Comparison of ENCODE assay signal across 8 cellular contexts in the genomic region with DNA sequence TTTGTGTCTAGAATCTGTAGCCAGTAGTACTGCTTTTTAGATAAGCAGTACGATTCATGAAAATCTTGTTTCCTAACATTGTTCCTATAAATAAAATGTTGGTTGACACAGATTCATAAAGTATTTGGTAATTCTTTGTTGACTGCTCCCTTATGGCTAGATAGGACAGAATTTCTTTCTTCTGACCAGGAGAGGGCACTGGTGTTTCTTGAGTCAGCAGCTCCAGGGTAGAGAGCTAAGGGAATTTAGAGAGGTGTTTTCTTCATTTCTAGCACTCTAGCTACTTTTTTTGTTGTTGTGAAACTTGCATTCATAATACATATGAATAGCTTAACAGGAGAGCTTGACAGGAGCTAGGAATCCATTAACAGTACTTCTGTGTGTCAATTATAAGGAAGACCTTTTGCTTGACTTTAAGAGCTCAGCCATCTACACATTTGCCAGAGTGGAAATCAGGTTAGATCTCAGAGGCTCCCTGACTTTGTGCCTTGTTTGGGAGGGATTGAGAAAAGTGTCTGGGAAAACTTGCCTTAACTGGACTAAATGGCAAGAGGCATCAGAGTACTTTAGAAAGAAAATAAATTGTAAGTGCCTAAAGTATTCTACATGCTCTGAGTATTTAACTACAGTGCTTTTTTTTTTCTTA.
DNase-seq lines count a peak whose midpoint lies in the region; ATAC-seq and TF ChIP-seq lines count a peak whose summit lies in the region.

No MANE protein-coding gene starts in this region.

- DNase-seq in CD4-positive, alpha-beta memory T cell: peak in 4 of 5 donors; percentile 8 to 31 (median 20)
- peak; percentile 0 for DNase-seq in NCI-H1105 (lab: John Stamatoyannopoulos, UW)
- no peak for DNase-seq in dorsolateral prefrontal cortex
- no peak for DNase-seq in A172 (ENCODE audit: low spot score)
- no peak for DNase-seq in stimulated activated CD4-positive, alpha-beta T cell treated with anti-CD3 and anti-CD28 coated beads, Interleukin-15, amount 100 ng/mL, for 24 hours
- DNase-seq in dedifferentiated amniotic fluid mesenchymal stem cell (ENCODE audit: extremely low spot score): no peak

- POLR2A ChIA-PET in CD4-positive, alpha-beta memory T cell (lab: Charles Lee; ENCODE audit: partially characterized antibody): no interaction called here

- peak; percentile 91 for ATAC-seq in GM19351 (IDR thresholded peaks at IDR 0.05; ENCODE audit: unreplicated experiment)
- no peak for ATAC-seq in HG03460 (IDR thresholded peaks at IDR 0.05; ENCODE audit: unreplicated experiment)

- no peak overlapping the region for H3K4me3 ChIP-seq in CD4-positive, alpha-beta memory T cell (ENCODE audit: low read length in 2 of 2)
- no peak overlapping the region for H3K4me3 ChIP-seq in dorsolateral prefrontal cortex

- H3K36me3 ChIP-seq in CD4-positive, alpha-beta memory T cell (ENCODE audit: insufficient read depth, low read length): no peaks in the 10 kb centered on the region

- no peak overlapping the region for H3K27ac ChIP-seq in CD4-positive, alpha-beta memory T cell (ENCODE audit: low read depth, low read length)
- H3K27ac ChIP-seq in dorsolateral prefrontal cortex: no peak overlapping the region

- no peaks in the 10 kb centered on the region for H3K27me3 ChIP-seq in CD4-positive, alpha-beta memory T cell (ENCODE audit: insufficient read depth, low read length)
- peaks cover 0 to 62% (median 19%) of the 10 kb centered on the region in 45 donors for H3K27me3 ChIP-seq in dorsolateral prefrontal cortex

- no peak overlapping the region for H3K4me3 Mint-ChIP-seq in CD4-positive, alpha-beta memory T cell

- H3K4me1 ChIP-seq in CD4-positive, alpha-beta memory T cell (ENCODE audit: insufficient read depth, low read length): no peaks in the 10 kb centered on the region

- H3K9me3 ChIP-seq in CD4-positive, alpha-beta memory T cell (ENCODE audit: control insufficient read depth in 1 of 2, low read length in 2 of 2): no peaks in the 10 kb centered on the region

- H3K27ac Mint-ChIP-seq in CD4-positive, alpha-beta memory T cell: no peak overlapping the region

- no peaks in the 10 kb centered on the region for H3K27me3 Mint-ChIP-seq in CD4-positive, alpha-beta memory T cell

- CTCF ChIA-PET in CD4-positive, alpha-beta memory T cell (lab: Charles Lee; ENCODE audit: partially characterized antibody): interaction anchor here (0.7 to 1.5 kb wide), 3 partner anchors 260 to 1678 kb away, joined by 3 to 4 read pairs (median 3); no protein-coding TSS in a partner anchor

- peaks cover 0 to 2% (median 0%) of the 10 kb centered on the region in 8 donors for H3K9me3 Mint-ChIP-seq in CD4-positive, alpha-beta memory T cell

- TF ChIP-seq CTCF in dorsolateral prefrontal cortex (IDR thresholded peaks at IDR 0.05 in 54 of 56, conservative IDR thresholded peaks at IDR 0.05 in 2 of 56; ENCODE audit: low read depth in 1 of 56, partially characterized antibody in 56 of 56): peak in 54 of 56 donors; percentile 13 to 68 (median 50)

- intact Hi-C loops in CD4-positive, alpha-beta memory T cell (cut with micrococcal nuclease): no loop called here
- intact Hi-C loops in dorsolateral prefrontal cortex (cut with DNase I): no loop called here

- no peaks in the 10 kb centered on the region for H3K36me3 Mint-ChIP-seq in CD4-positive, alpha-beta memory T cell

- H3K4me1 Mint-ChIP-seq in CD4-positive, alpha-beta memory T cell: peaks cover 0 to 3% (median under 1%) of the 10 kb centered on the region in 4 donors

Comparison
In these comparisons a context has a peak if more than half of its experiments do, and no peak if none do; other contexts are left out.
1. DNase-seq: peak in CD4-positive, alpha-beta memory T cell (4 of 5) and NCI-H1105 (single experiment); none in dorsolateral prefrontal cortex (0 of 10), A172 (single experiment), stimulated activated CD4-positive, alpha-beta T cell treated with anti-CD3 and anti-CD28 coated beads, Interleukin-15, amount 100 ng/mL, for 24 hours (single experiment) and dedifferentiated amniotic fluid mesenchymal stem cell (single experiment).